ENCODE assay signal across 8 cellular contexts in genomic region chr12:89166525-89166934, GRCh38.
DNase-seq lines count a peak whose midpoint lies in the region; ATAC-seq, FAIRE-seq and TF ChIP-seq lines count a peak whose summit lies in the region.

No MANE protein-coding gene starts in this region.

- peaks cover 4% of the 10 kb centered on the region for H3K9me3 ChIP-seq in left ventricle myocardium inferior (replicated peaks)
- H3K9me3 ChIP-seq in CD4-positive, alpha-beta T cell (ENCODE audit: control insufficient read depth, low read length): no peaks in the 10 kb centered on the region
- H3K9me3 ChIP-seq in small intestine (ENCODE audit: control insufficient read depth, low read depth): no peaks in the 10 kb centered on the region

- no peak overlapping the region for H3K27ac Mint-ChIP-seq in CD4-positive, alpha-beta T cell

- CTCF ChIA-PET in CD4-positive, alpha-beta T cell (lab: Charles Lee): no interaction called here

- H3K27me3 ChIP-seq in left ventricle myocardium inferior (ENCODE audit: low read depth) (no peaks in the 10 kb centered on the region), small intestine (ENCODE audit: control insufficient read depth in 2 of 2, insufficient read depth in 2 of 2, low read length in 2 of 2) (no peaks in the 10 kb centered on the region)
- H3K27me3 ChIP-seq in CD4-positive, alpha-beta T cell (ENCODE audit: control insufficient read depth, insufficient read depth, low read length): no peaks in the 10 kb centered on the region

- H3K4me1 ChIP-seq in left ventricle myocardium inferior (peaks cover 50% of the 10 kb centered on the region), small intestine (ENCODE audit: control insufficient read depth in 2 of 2, insufficient read depth in 1 of 2, low read depth in 1 of 2, low read length in 1 of 2) (peaks cover 3 to 7% of the 10 kb centered on the region in 2 donors)

- WGBS in small intestine, 3 donors: 39 to 48% (median 42%) methylated on average over 1 of the region's 1 CpG

- TF ChIP-seq CTCF in left ventricle myocardium inferior (IDR thresholded peaks at IDR 0.05; ENCODE audit: borderline replicate concordance): no peak
- TF ChIP-seq CTCF in CD4-positive, alpha-beta T cell (IDR thresholded peaks at IDR 0.05): no peak

- no peak overlapping the region for H3K4me3 Mint-ChIP-seq in CD4-positive, alpha-beta T cell

- intact Hi-C loops in left ventricle myocardium inferior (cut with micrococcal nuclease): no loop called here
- intact Hi-C loops in CD4-positive, alpha-beta T cell (cut with DNase I, micrococcal nuclease): no loop called here

- no peaks in the 10 kb centered on the region for H3K36me3 Mint-ChIP-seq in CD4-positive, alpha-beta T cell (ENCODE audit: low read depth)

- H3K36me3 ChIP-seq in left ventricle myocardium inferior (no peaks in the 10 kb centered on the region), small intestine (ENCODE audit: control insufficient read depth in 2 of 2, insufficient read depth in 2 of 2, low read length in 2 of 2) (no peaks in the 10 kb centered on the region)

- H3K27ac ChIP-seq in left ventricle myocardium inferior (replicated peaks) (peak overlapping the region; percentile 61), small intestine (ENCODE audit: low read depth in 1 of 2, low read length in 1 of 2) (peak overlapping the region in 1 of 2 donors; percentile 48)
- no peak overlapping the region for H3K27ac ChIP-seq in CD4-positive, alpha-beta T cell (ENCODE audit: low read depth, low read length)

- H3K4me3 ChIP-seq in left ventricle myocardium inferior (no peak overlapping the region), small intestine (ENCODE audit: low read depth in 1 of 2, low read length in 2 of 2) (no peak overlapping the region)

- H3K27me3 Mint-ChIP-seq in CD4-positive, alpha-beta T cell: no peaks in the 10 kb centered on the region

- peaks cover 13% of the 10 kb centered on the region for H3K4me1 Mint-ChIP-seq in CD4-positive, alpha-beta T cell (ENCODE audit: low read depth)

- peak; percentile 96 for ATAC-seq in GM18508 (IDR thresholded peaks at IDR 0.05; ENCODE audit: insufficient read depth, unreplicated experiment)
- peak; percentile 88 for ATAC-seq in HG02588 (IDR thresholded peaks at IDR 0.05; ENCODE audit: unreplicated experiment)
- no peak for ATAC-seq in CD4-positive, alpha-beta T cell (ENCODE audit: poor library complexity)

- no peaks in the 10 kb centered on the region for H3K9me3 Mint-ChIP-seq in CD4-positive, alpha-beta T cell

- DNase-seq in NOMO-1 treated with dmso at 0.1 percent for 144 hours (lab: John Stamatoyannopoulos, UW; ENCODE audit: unreplicated experiment): peak; percentile 73
- no peak for DNase-seq in left ventricle myocardium inferior
- no peak for DNase-seq in DMS114 treated with DMSO at 0.1 percent for 48 hours (lab: John Stamatoyannopoulos, UW; ENCODE audit: unreplicated experiment)
- no peak for DNase-seq in CD4-positive, alpha-beta T cell
- DNase-seq in activated CD8-positive, alpha-beta memory T cell treated with anti-CD3 and anti-CD28 coated beads, Interleukin-2, amount 50 U/mL, for 4 hours: no peak
- DNase-seq in small intestine: no peak

- POLR2A ChIA-PET in CD4-positive, alpha-beta T cell (lab: Charles Lee): interaction anchor here (2.2 kb wide), 1 partner anchor 186 kb away, joined by 4 read pairs; the partner anchor contains the start of gene DUSP6

- no peak for FAIRE-seq in small intestine (lab: Jason Lieb, UNC)
